Comparison of ENCODE assay signal across 28 cellular contexts in genomic region chrX:71214604-71215334, GRCh38. TPM values are rescaled to one million over a fixed set of nuclear protein-coding genes. Genes with fewer than 3 reads are reported as not detected.
DNase-seq lines count a peak whose midpoint lies in the region; ATAC-seq and TF ChIP-seq lines count a peak whose summit lies in the region.
"Had no signal": no experiment of that assay in that cellular context is flagged by ENCODE, and none has a peak within 500 bp of the region (broad histone marks: within the 10 kb centered on the region; RNA-seq: fewer than 3 reads in every experiment).

No MANE protein-coding gene starts in this region.

- no peak overlapping the region for H3K27ac ChIP-seq in heart left ventricle
- H3K27ac ChIP-seq: esophagus muscularis mucosa, left ventricle myocardium inferior, parathyroid adenoma, WERI-Rb-1 had no signal

- H3K4me1 Mint-ChIP-seq in nephron = peaks cover 9% of the 10 kb centered on the region
- H3K4me1 Mint-ChIP-seq: activated CD4-positive, alpha-beta memory T cell treated with anti-CD3 and anti-CD28 coated beads, Interleukin-2, amount 10 ng/mL, durations not matched to agents 7 days and 5 days; T-helper 17 cell had no signal

- no peak for TF ChIP-seq CTCF in heart left ventricle (IDR thresholded peaks at IDR 0.05)
- no peak for TF ChIP-seq CTCF in nephron (IDR thresholded peaks at IDR 0.05; ENCODE audit: unreplicated experiment in 3 of 3)

- 70 to 82% (median 77%) methylated on average over 5 of the region's 5 CpGs for WGBS in heart left ventricle, 4 donors

- no peaks in the 10 kb centered on the region for H3K27me3 Mint-ChIP-seq in nephron (ENCODE audit: low read depth)
- H3K27me3 Mint-ChIP-seq: central memory CD8-positive, alpha-beta T cell had no signal

- intact Hi-C loops in Right ventricle myocardium superior (cut with DNase I) = no loop called here
- intact Hi-C loops in heart left ventricle (cut with DNase I) = loop anchor here in 1 of 10 donors (10.0 kb wide), 1 partner anchor 60 kb away; no protein-coding TSS in a partner anchor

- no peaks in the 10 kb centered on the region for H3K4me1 ChIP-seq in heart left ventricle
- H3K4me1 ChIP-seq: esophagus muscularis mucosa, left ventricle myocardium inferior, parathyroid adenoma had no signal

- H3K9me3 ChIP-seq in heart left ventricle = no peaks in the 10 kb centered on the region
- H3K9me3 ChIP-seq: esophagus muscularis mucosa, left ventricle myocardium inferior had no signal

- peaks cover 0 to 7% (median 0%) of the 10 kb centered on the region in 9 donors for H3K27me3 ChIP-seq in heart left ventricle
- H3K27me3 ChIP-seq: esophagus muscularis mucosa had no signal

- TF ChIP-seq POLR2A in heart left ventricle (IDR thresholded peaks at IDR 0.05) = no peak

- H3K27ac Mint-ChIP-seq in nephron = peak overlapping the region; percentile 44 to 90 (median 89)
- H3K27ac Mint-ChIP-seq: activated CD4-positive, alpha-beta memory T cell treated with anti-CD3 and anti-CD28 coated beads, Interleukin-2, amount 10 ng/mL, durations not matched to agents 7 days and 5 days; activated naive CD4-positive, alpha-beta T cell treated with anti-CD3 and anti-CD28 coated beads, Interleukin-2, amount 10 ng/mL, durations not matched to agents 7 days and 5 days; T-helper 17 cell had no signal

- peaks cover 12% of the 10 kb centered on the region for H3K9me3 Mint-ChIP-seq in nephron
- H3K9me3 Mint-ChIP-seq: activated CD4-positive, alpha-beta memory T cell treated with anti-CD3 and anti-CD28 coated beads, Interleukin-2, amount 10 ng/mL, durations not matched to agents 7 days and 5 days; activated naive CD4-positive, alpha-beta T cell treated with anti-CD3 and anti-CD28 coated beads, Interleukin-2, amount 10 ng/mL, durations not matched to agents 7 days and 5 days; central memory CD8-positive, alpha-beta T cell had no signal

- H3K4me3 Mint-ChIP-seq in nephron = peak overlapping the region; percentile 81 to 86 (median 81)
- H3K4me3 Mint-ChIP-seq: activated CD4-positive, alpha-beta memory T cell treated with anti-CD3 and anti-CD28 coated beads, Interleukin-2, amount 10 ng/mL, durations not matched to agents 7 days and 5 days; activated naive CD4-positive, alpha-beta T cell treated with anti-CD3 and anti-CD28 coated beads, Interleukin-2, amount 10 ng/mL, durations not matched to agents 7 days and 5 days; central memory CD8-positive, alpha-beta T cell; H9; T-helper 17 cell had no signal

- H3K4me3 ChIP-seq in heart left ventricle = no peak overlapping the region
- H3K4me3 ChIP-seq: esophagus muscularis mucosa, left ventricle myocardium inferior had no signal

- no peaks in the 10 kb centered on the region for H3K36me3 ChIP-seq in heart left ventricle
- H3K36me3 ChIP-seq: esophagus muscularis mucosa, left ventricle myocardium inferior, WERI-Rb-1 had no signal

- no peak for DNase-seq in Right ventricle myocardium superior
- no peak for DNase-seq in heart left ventricle
- DNase-seq in activated gamma-delta T cell (lab: John Stamatoyannopoulos, UW) = no peak
- no peak for DNase-seq in NK-92 treated with Interleukin-12 subunit alpha and Interleukin-12 subunit beta, amount 100 ng/mL, for 24 hours (lab: John Stamatoyannopoulos, UW)
- DNase-seq in AG08395 (ENCODE audit: low spot score) = no peak
- DNase-seq: activated CD4-positive, alpha-beta memory T cell treated with anti-CD3 and anti-CD28 coated beads, Interleukin-2, amount 10 ng/mL, durations not matched to agents 7 days and 5 days; activated naive CD4-positive, alpha-beta T cell treated with anti-CD3 and anti-CD28 coated beads, Interleukin-2, amount 10 ng/mL, durations not matched to agents 7 days and 5 days; aorta; C1 segment of cervical spinal cord; DMS79; H9; left ventricle myocardium inferior; NCI-H1436 treated with DMSO at 0.1 percent for 48 hours; NCI-H524 treated with DMSO at 0.1 percent for 48 hours; OCI-M1; stimulated activated CD4-positive, alpha-beta T cell treated with anti-CD3 and anti-CD28 coated beads, Interleukin-4, amount 100 ng/mL, for 1 hour; T-helper 17 cell; WERI-Rb-1 had no signal

- ATAC-seq in Right ventricle myocardium superior (ENCODE audit: poor library complexity) (peak; percentile 31), heart left ventricle (no peak), esophagus mucosa (peak; percentile 42), GM19324 (IDR thresholded peaks at IDR 0.05; ENCODE audit: low FRiP score, unreplicated experiment) (no peak)
- ATAC-seq: T-helper 17 cell had no signal

- no peaks in the 10 kb centered on the region for H3K36me3 Mint-ChIP-seq in nephron (ENCODE audit: low read depth)
- H3K36me3 Mint-ChIP-seq: activated naive CD4-positive, alpha-beta T cell treated with anti-CD3 and anti-CD28 coated beads, Interleukin-2, amount 10 ng/mL, durations not matched to agents 7 days and 5 days had no signal

RNA-seq across cellular contexts. Expression of gene GJB1, which starts 8.3 kb away (rescaled TPM):
- total RNA-seq in Right ventricle myocardium superior (not detected), heart left ventricle (not detected), esophagus mucosa (0.12 TPM)
- not detected for polyA plus RNA-seq in heart left ventricle
- total RNA-seq: A673; activated CD4-positive, alpha-beta memory T cell treated with anti-CD3 and anti-CD28 coated beads, Interleukin-2, amount 10 ng/mL, durations not matched to agents 7 days and 5 days; aorta; H9; left ventricle myocardium inferior; M059J; mononuclear cell; skeletal muscle tissue; T-helper 17 cell had no signal

RNA-seq across cellular contexts. Expression of gene ZMYM3, which starts 39.2 kb away (rescaled TPM):
- total RNA-seq in Right ventricle myocardium superior (13.0 TPM), heart left ventricle (10 to 100 TPM; 11.3 to 22.9 (median 15.2) TPM), esophagus mucosa (8.5 TPM)
- 1 to 10 TPM; 5.1 to 6.8 TPM for polyA plus RNA-seq in heart left ventricle

Comparison
In these comparisons a context has a peak if more than half of its experiments do, and no peak if none do; other contexts are left out.
1. ATAC-seq: peak in Right ventricle myocardium superior (single experiment) and esophagus mucosa (single experiment); none in heart left ventricle (0 of 4) and GM19324 (single experiment).